In the genomic region with DNA sequence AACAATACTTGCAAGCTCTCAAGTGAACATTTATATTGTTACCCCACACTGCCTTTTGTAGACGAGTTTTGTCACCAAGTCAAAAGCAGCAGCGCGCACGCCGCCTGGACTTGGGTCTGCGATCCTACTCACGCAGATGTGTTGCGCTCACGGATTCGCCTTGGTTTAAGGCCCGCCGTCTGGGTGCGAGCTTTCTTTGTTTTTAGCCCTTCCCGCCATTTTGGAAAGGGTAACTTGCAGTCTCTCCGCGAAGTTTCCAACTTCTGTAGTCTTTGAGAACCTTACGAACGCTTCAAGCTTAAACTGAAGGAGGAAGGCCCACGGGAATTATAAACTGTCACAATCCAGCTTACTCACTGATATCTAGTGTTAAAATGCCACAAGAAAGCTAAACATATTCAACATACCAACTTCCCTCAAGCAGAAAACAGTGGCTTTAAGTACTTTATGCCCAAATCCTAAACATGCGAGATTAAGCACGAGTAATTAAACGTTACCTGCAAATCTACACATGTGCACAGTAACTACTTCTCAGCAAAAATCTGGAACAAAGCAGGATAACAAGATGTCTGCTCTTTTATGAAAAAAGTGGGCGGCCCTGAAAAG, we compare ENCODE assay signal across 8 cellular contexts.
DNase-seq lines count a peak whose midpoint lies in the region; ATAC-seq and TF ChIP-seq lines count a peak whose summit lies in the region.

No MANE protein-coding gene starts in this region.

- TF ChIP-seq CTCF in suprapubic skin (IDR thresholded peaks at IDR 0.05): no peak

- peak overlapping the region; percentile 100 for H3K27ac Mint-ChIP-seq in activated CD4-positive, alpha-beta T cell treated with anti-CD3 and anti-CD28 coated beads, Interleukin-2, amount 10 ng/mL, durations not matched to agents 7 days and 5 days

- peaks cover 38% of the 10 kb centered on the region for H3K4me1 Mint-ChIP-seq in activated CD4-positive, alpha-beta T cell treated with anti-CD3 and anti-CD28 coated beads, Interleukin-2, amount 10 ng/mL, durations not matched to agents 7 days and 5 days

- DNase-seq in ELR (ENCODE audit: low read depth) (peak; percentile 80), NCI-H146 (lab: John Stamatoyannopoulos, UW) (peak; percentile 78), midbrain (lab: John Stamatoyannopoulos, UW) (peak; percentile 26), suprapubic skin (ENCODE audit: low spot score in 2 of 2) (peak; percentile 80 to 85), cerebellum (ENCODE audit: low spot score) (no peak)
- peak; percentile 69 for DNase-seq in activated CD4-positive, alpha-beta T cell treated with anti-CD3 and anti-CD28 coated beads, Interleukin-2, amount 10 ng/mL, durations not matched to agents 7 days and 5 days
- peak in 2 of 3 donors; percentile 24 to 27 for DNase-seq in effector memory CD4-positive, alpha-beta T cell

- no peak for TF ChIP-seq POLR2A in suprapubic skin (IDR thresholded peaks at IDR 0.05)

- peaks cover 9% of the 10 kb centered on the region for H3K9me3 Mint-ChIP-seq in activated CD4-positive, alpha-beta T cell treated with anti-CD3 and anti-CD28 coated beads, Interleukin-2, amount 10 ng/mL, durations not matched to agents 7 days and 5 days

- H3K27ac ChIP-seq in effector memory CD4-positive, alpha-beta T cell (ENCODE audit: insufficient read depth, low read length, poor library complexity, severe bottlenecking): peak overlapping the region; percentile 71
- peak overlapping the region; percentile 95 for H3K27ac ChIP-seq in suprapubic skin

- peaks cover 35% of the 10 kb centered on the region for H3K36me3 Mint-ChIP-seq in activated CD4-positive, alpha-beta T cell treated with anti-CD3 and anti-CD28 coated beads, Interleukin-2, amount 10 ng/mL, durations not matched to agents 7 days and 5 days (ENCODE audit: low read depth)

- peak overlapping the region; percentile 64 for H3K4me3 ChIP-seq in effector memory CD4-positive, alpha-beta T cell (ENCODE audit: insufficient read depth, low read depth, low read length, poor library complexity, severe bottlenecking)
- H3K4me3 ChIP-seq in suprapubic skin: peak overlapping the region; percentile 62

- no peaks in the 10 kb centered on the region for H3K4me1 ChIP-seq in effector memory CD4-positive, alpha-beta T cell (ENCODE audit: control insufficient read depth, insufficient read depth, low read length, poor library complexity, severe bottlenecking)
- peaks cover 15% of the 10 kb centered on the region for H3K4me1 ChIP-seq in suprapubic skin

- no peaks in the 10 kb centered on the region for H3K36me3 ChIP-seq in effector memory CD4-positive, alpha-beta T cell (ENCODE audit: control insufficient read depth, insufficient read depth, low read length)
- no peaks in the 10 kb centered on the region for H3K36me3 ChIP-seq in suprapubic skin

- no peak for TF ChIP-seq EP300 in suprapubic skin (IDR thresholded peaks at IDR 0.05)

- CTCF ChIA-PET in activated CD4-positive, alpha-beta T cell treated with anti-CD3 and anti-CD28 coated beads, Interleukin-2, amount 10 ng/mL, durations not matched to agents 7 days and 5 days (lab: Charles Lee): interaction anchor here (0.7 to 4.0 kb wide), 8 partner anchors 10 to 842 kb away, joined by 3 to 42 read pairs (median 4); a partner anchor contains a TSS

- H3K4me3 Mint-ChIP-seq in activated CD4-positive, alpha-beta T cell treated with anti-CD3 and anti-CD28 coated beads, Interleukin-2, amount 10 ng/mL, durations not matched to agents 7 days and 5 days: peak overlapping the region; percentile 92

- H3K27me3 ChIP-seq in effector memory CD4-positive, alpha-beta T cell (replicated peaks; ENCODE audit: control insufficient read depth, insufficient read depth, low read length, poor library complexity, severe bottlenecking): no peaks in the 10 kb centered on the region
- H3K27me3 ChIP-seq in suprapubic skin: no peaks in the 10 kb centered on the region

- POLR2A ChIA-PET in activated CD4-positive, alpha-beta T cell treated with anti-CD3 and anti-CD28 coated beads, Interleukin-2, amount 10 ng/mL, durations not matched to agents 7 days and 5 days (lab: Charles Lee): interaction anchor here (0.6 to 3.1 kb wide), 13 partner anchors 11 to 1580 kb away, joined by 3 to 56 read pairs (median 7); a partner anchor contains a TSS

- ATAC-seq in HG03342 (IDR thresholded peaks at IDR 0.05; ENCODE audit: unreplicated experiment): no peak

- H3K9me3 ChIP-seq in effector memory CD4-positive, alpha-beta T cell (ENCODE audit: control insufficient read depth, low read length): no peaks in the 10 kb centered on the region
- no peaks in the 10 kb centered on the region for H3K9me3 ChIP-seq in suprapubic skin

- peaks cover 2% of the 10 kb centered on the region for H3K27me3 Mint-ChIP-seq in activated CD4-positive, alpha-beta T cell treated with anti-CD3 and anti-CD28 coated beads, Interleukin-2, amount 10 ng/mL, durations not matched to agents 7 days and 5 days

- WGBS in suprapubic skin: under 1% methylated on average over 23 of the region's 23 CpGs
